Comparison of ENCODE assay signal across 15 cellular contexts in the genomic region with DNA sequence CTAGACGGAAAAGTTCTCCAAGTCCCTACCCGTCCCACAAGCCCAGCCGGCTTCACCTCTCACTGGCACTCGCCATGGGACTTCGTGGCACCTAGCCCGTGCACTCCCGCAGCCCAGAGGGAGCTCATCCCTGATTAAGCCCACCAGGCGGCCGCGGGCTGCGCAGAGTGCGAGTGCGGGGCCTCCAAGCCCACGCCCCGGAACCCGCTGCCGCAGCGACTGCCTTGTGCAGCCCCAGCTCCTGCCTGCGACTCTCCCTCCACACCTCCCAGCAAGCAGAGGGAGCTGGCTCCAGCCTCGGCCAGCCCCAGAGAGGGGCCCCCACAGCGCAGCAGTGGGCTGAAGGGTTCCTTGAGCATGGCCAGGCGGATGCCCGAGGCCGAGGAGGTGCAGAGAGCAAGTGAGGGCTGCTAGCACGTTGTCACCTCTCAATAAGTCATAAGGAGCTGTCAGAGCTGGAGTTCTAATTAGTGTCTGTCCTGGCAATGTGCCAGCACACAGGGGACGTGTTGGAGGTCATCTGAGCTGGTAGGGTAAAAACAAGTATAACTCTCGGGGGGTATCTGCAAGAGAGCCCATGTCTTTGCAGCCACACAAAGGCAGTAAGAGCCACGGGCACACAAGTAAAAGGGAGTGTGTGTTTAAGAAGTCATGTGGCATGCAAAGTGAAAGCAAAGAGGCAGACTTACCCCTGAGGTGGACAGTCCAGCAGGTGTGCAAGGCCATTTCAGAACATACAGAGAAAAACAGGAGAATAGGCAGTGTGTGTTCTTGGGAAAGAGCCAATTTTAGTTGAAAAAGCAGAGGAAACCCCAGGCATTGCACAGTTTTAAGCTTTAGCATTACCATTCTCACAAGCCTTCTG.
"Had no signal": no experiment of that assay in that cellular context is flagged by ENCODE, and none has a peak within 500 bp of the region (broad histone marks: within the 10 kb centered on the region; RNA-seq: fewer than 3 reads in every experiment).

No MANE protein-coding gene starts in this region.

- DNase-seq: activated CD4-positive, alpha-beta T cell treated with anti-CD3 and anti-CD28 coated beads, Interleukin-2, amount 50 U/mL, for 4 hours; activated gamma-delta T cell treated with Interleukin-2 at 50 U/mL for 16 hours; adrenal gland; cerebellar nuclear complex; dermis blood vessel endothelial cell; effector memory CD4-positive, alpha-beta T cell; esophagus squamous epithelium; natural killer cell; stimulated activated CD4-positive, alpha-beta T cell treated with anti-CD3 and anti-CD28 coated beads, Interleukin-2, amount 100 ng/mL, for 24 hours; stimulated activated naive CD4-positive, alpha-beta T cell treated with Interleukin-2 at 50 U/mL for 16 hours; substantia nigra; transverse colon; uterus had no signal

- H3K4me3 ChIP-seq: adrenal gland, esophagus squamous epithelium, transverse colon, uterus had no signal

- H3K27ac ChIP-seq: adrenal gland, esophagus squamous epithelium, transverse colon, uterus had no signal

- H3K4me1 ChIP-seq: adrenal gland, uterus had no signal

- H3K27ac Mint-ChIP-seq: activated naive CD4-positive, alpha-beta T cell treated with anti-CD3 and anti-CD28 coated beads, Interleukin-2, amount 50 U/mL, for 72 hours; natural killer cell; T-helper 2 cell treated with Interferon-gamma antibody and Interleukin-4, amounts not matched to agents 5 μg/mL and 100 μg/mL, for 36 hours had no signal

- H3K36me3 Mint-ChIP-seq: natural killer cell had no signal

- H3K36me3 ChIP-seq: adrenal gland, esophagus squamous epithelium, transverse colon, uterus had no signal

- H3K9me3 Mint-ChIP-seq: T-helper 2 cell treated with Interferon-gamma antibody and Interleukin-4, amounts not matched to agents 5 μg/mL and 100 μg/mL, for 36 hours had no signal

- H3K4me1 Mint-ChIP-seq: natural killer cell had no signal

- H3K4me3 Mint-ChIP-seq: natural killer cell; T-helper 2 cell treated with Interferon-gamma antibody and Interleukin-4, amounts not matched to agents 5 μg/mL and 100 μg/mL, for 36 hours had no signal

- H3K9me3 ChIP-seq: adrenal gland, esophagus squamous epithelium, transverse colon, uterus had no signal

- ATAC-seq: activated naive CD4-positive, alpha-beta T cell treated with anti-CD3 and anti-CD28 coated beads, Interleukin-2, amount 50 U/mL, for 72 hours; natural killer cell had no signal

- H3K27me3 ChIP-seq: adrenal gland, esophagus squamous epithelium, transverse colon, uterus had no signal
